ENCODE assay signal across 25 cellular contexts in genomic region chr20:19341348-19342053, GRCh38.
"Had no signal": no experiment of that assay in that cellular context is flagged by ENCODE, and none has a peak within 500 bp of the region (broad histone marks: within the 10 kb centered on the region; RNA-seq: fewer than 3 reads in every experiment).

No MANE protein-coding gene starts in this region.

- H3K27ac ChIP-seq: epithelial cell of prostate, vagina, VCaP had no signal

- H3K4me1 ChIP-seq: vagina had no signal

- H3K36me3 ChIP-seq: transverse colon, vagina had no signal

- DNase-seq: activated CD4-positive, alpha-beta T cell treated with anti-CD3 and anti-CD28 coated beads, Interleukin-2, amount 10 ng/mL, durations not matched to agents 24 days and 14 days; activated CD8-positive, alpha-beta memory T cell treated with anti-CD3 and anti-CD28 coated beads, Interleukin-2, amount 10 ng/mL, durations not matched to agents 7 days and 5 days; activated CD8-positive, alpha-beta T cell treated with anti-CD3 and anti-CD28 coated beads for 36 hours; activated effector memory CD4-positive, alpha-beta T cell treated with anti-CD3 and anti-CD28 coated beads, Interleukin-2, amount 50 U/mL, for 16 hours; activated naive CD4-positive, alpha-beta T cell treated with anti-CD3 and anti-CD28 coated beads, Interleukin-2, amount 10 ng/mL, durations not matched to agents 7 days and 5 days; activated T-cell treated with anti-CD3 and anti-CD28 coated beads for 4 hours; amygdala; cortex of kidney; endodermal cell; glutamatergic neuron; hippocampal formation; kidney glomerular epithelial cell; mesendoderm; mucosa of descending colon; nephron progenitor cell; nucleus accumbens; right cardiac atrium; small intestine; stimulated activated CD4-positive, alpha-beta T cell treated with anti-CD3 and anti-CD28 coated beads, Interleukin-2, amount 100 ng/mL, for 24 hours; T-cell; transverse colon had no signal

- H3K4me3 ChIP-seq: mucosa of descending colon, transverse colon, vagina had no signal

- H3K9me3 ChIP-seq: mucosa of descending colon, transverse colon, vagina had no signal

- H3K27me3 ChIP-seq: transverse colon, vagina had no signal

- ATAC-seq: activated CD4-positive, CD25-positive, alpha-beta regulatory T cell treated with anti-CD3 and anti-CD28 coated beads, Interleukin-2, amount 50 U/mL, for 24 hours; activated CD8-positive, alpha-beta memory T cell treated with anti-CD3 and anti-CD28 coated beads, Interleukin-2, amount 10 ng/mL, durations not matched to agents 7 days and 5 days; activated CD8-positive, alpha-beta T cell treated with anti-CD3 and anti-CD28 coated beads for 36 hours; mucosa of descending colon had no signal
